ENCODE assay signal across 8 cellular contexts in genomic region chr10:26556756-26557640, GRCh38.
DNase-seq lines count a peak whose midpoint lies in the region; ATAC-seq and TF ChIP-seq lines count a peak whose summit lies in the region.

No MANE protein-coding gene starts in this region.

- no peaks in the 10 kb centered on the region for H3K27me3 ChIP-seq in CD4-positive, alpha-beta memory T cell (ENCODE audit: insufficient read depth, low read length)
- no peaks in the 10 kb centered on the region for H3K27me3 ChIP-seq in neutrophil

- TF ChIP-seq CTCF in GM20000 (IDR thresholded peaks at IDR 0.05; ENCODE audit: extremely low read depth, missing control alignments) (peak; percentile 38), neutrophil (IDR thresholded peaks at IDR 0.05) (peak; percentile 20)

- peak in 4 of 5 donors; percentile 39 to 44 (median 44) for DNase-seq in CD4-positive, alpha-beta memory T cell
- DNase-seq in GM20000 (ENCODE audit: low spot score) (peak; percentile 73), NCI-H2196 treated with DMSO at 0.1 percent for 48 hours (lab: John Stamatoyannopoulos, UW; ENCODE audit: unreplicated experiment) (peak; percentile 13), fibroblast of the conjunctiva (ENCODE audit: low read depth) (peak; percentile 49)
- peak; percentile 37 for DNase-seq in activated CD4-positive, alpha-beta memory T cell treated with anti-CD3 and anti-CD28 coated beads for 36 hours

- H3K4me3 ChIP-seq in CD4-positive, alpha-beta memory T cell (ENCODE audit: low read length in 2 of 2) = no peak overlapping the region
- H3K4me3 ChIP-seq in neutrophil (ENCODE audit: low read depth in 1 of 2, low read length in 1 of 2) = no peak overlapping the region

- no peak overlapping the region for H3K4me3 Mint-ChIP-seq in CD4-positive, alpha-beta memory T cell
- H3K4me3 Mint-ChIP-seq in activated CD4-positive, alpha-beta memory T cell treated with anti-CD3 and anti-CD28 coated beads for 36 hours = no peak overlapping the region

- ATAC-seq in GM19328 (IDR thresholded peaks at IDR 0.05; ENCODE audit: unreplicated experiment) (no peak), GM21737 (IDR thresholded peaks at IDR 0.05; ENCODE audit: unreplicated experiment) (no peak)

- no peaks in the 10 kb centered on the region for H3K9me3 ChIP-seq in CD4-positive, alpha-beta memory T cell (ENCODE audit: control insufficient read depth in 1 of 2, low read length in 2 of 2)
- H3K9me3 ChIP-seq in neutrophil = no peaks in the 10 kb centered on the region

- H3K4me1 Mint-ChIP-seq in CD4-positive, alpha-beta memory T cell = peaks cover 0 to 21% (median 8%) of the 10 kb centered on the region in 4 donors
- no peaks in the 10 kb centered on the region for H3K4me1 Mint-ChIP-seq in activated CD4-positive, alpha-beta memory T cell treated with anti-CD3 and anti-CD28 coated beads for 36 hours (ENCODE audit: low read depth)

- peaks cover 73 to 75% of the 10 kb centered on the region in 2 donors for H3K36me3 Mint-ChIP-seq in CD4-positive, alpha-beta memory T cell
- peaks cover 31% of the 10 kb centered on the region for H3K36me3 Mint-ChIP-seq in activated CD4-positive, alpha-beta memory T cell treated with anti-CD3 and anti-CD28 coated beads for 36 hours

- CTCF ChIA-PET in CD4-positive, alpha-beta memory T cell (lab: Charles Lee; ENCODE audit: partially characterized antibody) = interaction anchor here (0.6 to 4.7 kb wide), 15 partner anchors 15 to 324 kb away, joined by 3 to 58 read pairs (median 3); no protein-coding TSS in a partner anchor
- CTCF ChIA-PET in activated CD4-positive, alpha-beta memory T cell treated with anti-CD3 and anti-CD28 coated beads for 36 hours (lab: Charles Lee) = interaction anchor here (0.6 to 4.9 kb wide), 7 partner anchors 53 to 681 kb away, joined by 3 to 69 read pairs (median 4); no protein-coding TSS in a partner anchor

- H3K4me1 ChIP-seq in CD4-positive, alpha-beta memory T cell (ENCODE audit: insufficient read depth, low read length) = no peaks in the 10 kb centered on the region
- H3K4me1 ChIP-seq in neutrophil (ENCODE audit: control insufficient read depth in 1 of 2, insufficient read depth in 1 of 2, low read depth in 1 of 2, low read length in 1 of 2) = peaks cover 28 to 44% of the 10 kb centered on the region in 2 experiments

- H3K27ac Mint-ChIP-seq in CD4-positive, alpha-beta memory T cell = peak overlapping the region in 4 of 7 donors; percentile 8 to 46 (median 31)
- H3K27ac Mint-ChIP-seq in activated CD4-positive, alpha-beta memory T cell treated with anti-CD3 and anti-CD28 coated beads for 36 hours = no peak overlapping the region

- POLR2A ChIA-PET in CD4-positive, alpha-beta memory T cell (lab: Charles Lee; ENCODE audit: partially characterized antibody) = interaction anchor here (1.3 kb wide), 1 partner anchor 119 kb away, joined by 4 read pairs; the partner anchor contains the start of gene APBB1IP
- POLR2A ChIA-PET in activated CD4-positive, alpha-beta memory T cell treated with anti-CD3 and anti-CD28 coated beads for 36 hours (lab: Charles Lee) = no interaction called here

- no peaks in the 10 kb centered on the region for H3K27me3 Mint-ChIP-seq in CD4-positive, alpha-beta memory T cell
- no peaks in the 10 kb centered on the region for H3K27me3 Mint-ChIP-seq in activated CD4-positive, alpha-beta memory T cell treated with anti-CD3 and anti-CD28 coated beads for 36 hours

- intact Hi-C loops in CD4-positive, alpha-beta memory T cell (cut with micrococcal nuclease) = loop anchor here (1.0 to 2.0 kb wide), 2 partner anchors 118 to 222 kb away; partner anchors contain the start of gene APBB1IP
- intact Hi-C loops in activated CD4-positive, alpha-beta memory T cell treated with anti-CD3 and anti-CD28 coated beads for 36 hours (cut with micrococcal nuclease) = loop anchor here (1.0 to 5.0 kb wide), 2 partner anchors 222 to 680 kb away; no protein-coding TSS in a partner anchor

- no peaks in the 10 kb centered on the region for H3K9me3 Mint-ChIP-seq in CD4-positive, alpha-beta memory T cell
- no peaks in the 10 kb centered on the region for H3K9me3 Mint-ChIP-seq in activated CD4-positive, alpha-beta memory T cell treated with anti-CD3 and anti-CD28 coated beads for 36 hours

- H3K27ac ChIP-seq in CD4-positive, alpha-beta memory T cell (ENCODE audit: low read depth, low read length) = no peak overlapping the region
- H3K27ac ChIP-seq in neutrophil = peak overlapping the region; percentile 87

- H3K36me3 ChIP-seq in CD4-positive, alpha-beta memory T cell (ENCODE audit: insufficient read depth, low read length) = peaks cover 44% of the 10 kb centered on the region
- H3K36me3 ChIP-seq in neutrophil = peaks cover 74% of the 10 kb centered on the region

Comparison
In these comparisons a context has a peak if more than half of its experiments do, and no peak if none do; other contexts are left out.
1. DNase-seq: peak in every context shown above with its lines; median percentile 73 in GM20000; 49 in fibroblast of the conjunctiva; 44 in CD4-positive, alpha-beta memory T cell; 37 in activated CD4-positive, alpha-beta memory T cell treated with anti-CD3 and anti-CD28 coated beads for 36 hours; 13 in NCI-H2196 treated with DMSO at 0.1 percent for 48 hours.